In the genomic region with DNA sequence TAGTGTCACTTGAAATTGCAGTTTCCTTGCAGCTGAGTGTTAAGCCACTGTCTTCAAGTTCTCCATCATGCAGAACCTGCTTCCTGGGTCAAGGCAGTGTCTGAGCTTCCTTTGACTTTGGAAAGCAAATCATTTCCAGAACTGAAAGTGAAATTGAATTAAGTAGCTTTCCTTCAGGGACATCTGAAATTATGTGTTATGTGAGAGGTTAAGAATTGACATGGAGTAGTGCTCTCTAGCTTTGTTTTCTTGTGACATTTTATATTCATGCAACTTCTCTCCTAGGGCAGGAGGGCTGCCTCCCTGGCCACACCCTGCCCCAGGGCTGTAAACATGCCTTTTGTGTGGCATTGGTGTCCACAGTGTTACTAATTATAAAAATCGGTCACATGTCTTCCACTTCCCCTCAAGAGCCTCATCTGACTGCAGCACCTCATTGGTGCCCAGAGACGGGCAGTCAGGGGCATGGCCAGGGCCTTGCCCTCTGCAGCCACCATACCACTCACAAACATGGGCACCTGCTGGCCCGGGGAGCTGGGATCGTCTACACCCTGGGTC, we compare ENCODE assay signal across 9 cellular contexts. TPM values are rescaled to one million over a fixed set of nuclear protein-coding genes. Genes with fewer than 3 reads are reported as not detected.
DNase-seq lines count a peak whose midpoint lies in the region; ATAC-seq, FAIRE-seq and TF ChIP-seq lines count a peak whose summit lies in the region.
"Had no signal": no experiment of that assay in that cellular context is flagged by ENCODE, and none has a peak within 500 bp of the region (broad histone marks: within the 10 kb centered on the region; RNA-seq: fewer than 3 reads in every experiment).

No MANE protein-coding gene starts in this region.

- WGBS in GM12878 (ENCODE audit: insufficient coverage, insufficient replicate concordance, low lambda C conversion rate, missing lambda C conversion rate): 24% methylated on average over 4 of the region's 4 CpGs
- no CpG with 5 or more reads among the region's 4 CpGs for WGBS in neuronal stem cell (ENCODE audit: extremely low coverage in 2 of 2, insufficient read length in 2 of 2, insufficient replicate concordance in 1 of 2), 2 donors
- WGBS in sigmoid colon, 2 donors: 54 to 75% methylated on average over 4 of the region's 4 CpGs

- H3K4me2 ChIP-seq in GM12878 (ENCODE audit: control insufficient read depth, insufficient read depth) (peak overlapping the region; percentile 54), neuronal stem cell (ENCODE audit: insufficient read depth, low read length, poor library complexity, severe bottlenecking) (no peak overlapping the region)

- H2AK5ac ChIP-seq in neuronal stem cell (ENCODE audit: low read depth, low read length): no peak overlapping the region

- no peak for TF ChIP-seq RAD21 in GM12878 (IDR thresholded peaks at IDR 0.05; ENCODE audit: insufficient read depth, low read depth, low read length)

- ATAC-seq in GM21528 (IDR thresholded peaks at IDR 0.05; ENCODE audit: low FRiP score, unreplicated experiment): peak; percentile 89
- peak; percentile 90 for ATAC-seq in GM12878

- no peak overlapping the region for H4K8ac ChIP-seq in neuronal stem cell (ENCODE audit: low read depth, low read length)

- H3K18ac ChIP-seq in neuronal stem cell (ENCODE audit: low read length): no peak overlapping the region

- H3K4me3 Mint-ChIP-seq in IgD-negative memory B cell: peak overlapping the region; percentile 65 to 87 (median 82)

- no peak overlapping the region for H2BK120ac ChIP-seq in neuronal stem cell (ENCODE audit: low read depth, low read length)

- no peak overlapping the region for H2BK5ac ChIP-seq in neuronal stem cell (ENCODE audit: low read length)

- in situ Hi-C loops in GM12878 (cut with MboI): loop anchor here (25.0 kb wide), 1 partner anchor 1289 kb away; a partner anchor contains a TSS

- peaks cover 0 to 4% (median 0%) of the 10 kb centered on the region in 3 donors for H3K9me3 Mint-ChIP-seq in IgD-negative memory B cell

- H3K79me1 ChIP-seq in neuronal stem cell (ENCODE audit: low read depth, low read length): peaks cover 2% of the 10 kb centered on the region

- H2AFZ ChIP-seq in GM12878 (ENCODE audit: control insufficient read depth, low read depth, low read length) (no peak overlapping the region), neuronal stem cell (ENCODE audit: low read length) (no peak overlapping the region)

- TF ChIP-seq CTCF in GM12865 (IDR thresholded peaks at IDR 0.05; ENCODE audit: insufficient read depth, low read depth, low read length, missing control alignments) (no peak), GM12878 (IDR thresholded peaks at IDR 0.05 in 2 of 3, conservative IDR thresholded peaks at IDR 0.05 in 1 of 3; ENCODE audit: control insufficient read depth in 2 of 3, extremely low read depth in 1 of 3, insufficient read depth in 1 of 3, low read depth in 3 of 3, low read length in 3 of 3) (no peak), sigmoid colon (IDR thresholded peaks at IDR 0.05) (no peak)

- SMC1A ChIA-PET in GM12878 (lab: Charles Lee; ENCODE audit: uncharacterized antibody, unreplicated experiment): interaction anchor here (0.6 to 1.2 kb wide), 4 partner anchors 17 to 438 kb away, joined by 3 to 8 read pairs (median 3); no protein-coding TSS in a partner anchor

- CTCF ChIA-PET in GM12878 (lab: Yijun Ruan, JAX): interaction anchor here (0.9 to 2.0 kb wide), 4 partner anchors 10 to 144 kb away, joined by 3 to 7 read pairs (median 4); no protein-coding TSS in a partner anchor

- no peak for TF ChIP-seq EP300 in GM12878 (IDR thresholded peaks at IDR 0.05; ENCODE audit: borderline replicate concordance in 1 of 2, control insufficient read depth in 1 of 2, low read depth in 2 of 2, low read length in 2 of 2)
- TF ChIP-seq EP300 in sigmoid colon (IDR thresholded peaks at IDR 0.05): no peak

- H3K27me3 ChIP-seq in GM12878 (replicated peaks in 1 of 2; ENCODE audit: control insufficient read depth in 2 of 2, insufficient read depth in 2 of 2, low read length in 1 of 2) (no peaks in the 10 kb centered on the region), neuronal stem cell (ENCODE audit: control insufficient read depth in 3 of 3, insufficient read depth in 3 of 3, low read depth in 1 of 3, low read length in 3 of 3) (no peaks in the 10 kb centered on the region), sigmoid colon (no peaks in the 10 kb centered on the region)
- H3K27me3 ChIP-seq: thyroid gland had no signal

- intact Hi-C loops in GM12878 (cut with micrococcal nuclease; ENCODE audit: unreplicated experiment): no loop called here
- intact Hi-C loops in sigmoid colon (cut with DNase I): no loop called here

- H3K4me1 ChIP-seq in GM12878 (ENCODE audit: control insufficient read depth, insufficient read depth, low read length) (peaks cover 8% of the 10 kb centered on the region), neuronal stem cell (ENCODE audit: control insufficient read depth in 2 of 2, insufficient read depth in 1 of 2, low read depth in 1 of 2, low read length in 2 of 2) (no peaks in the 10 kb centered on the region), sigmoid colon (peaks cover 0 to 42% (median 23%) of the 10 kb centered on the region in 4 donors)

- H3K36me3 Mint-ChIP-seq in IgD-negative memory B cell: peaks cover 18% of the 10 kb centered on the region

- H3K9ac ChIP-seq in GM12878 (ENCODE audit: control insufficient read depth, insufficient read depth, low read length) (no peak overlapping the region), neuronal stem cell (ENCODE audit: low read depth, low read length, poor library complexity) (no peak overlapping the region)

- H3K27me3 Mint-ChIP-seq in IgD-negative memory B cell: no peaks in the 10 kb centered on the region

- peak; percentile 69 for DNase-seq in GM12865 (ENCODE audit: low read depth)
- no peak for DNase-seq in GM12878 (ENCODE audit: low read depth, low spot score)
- no peak for DNase-seq in neuronal stem cell (ENCODE audit: low spot score)
- DNase-seq in epidermal melanocyte (ENCODE audit: insufficient read length, low spot score): no peak
- no peak for DNase-seq in AG08396 (ENCODE audit: low spot score)
- DNase-seq in sigmoid colon: no peak

- peaks cover 3 to 19% of the 10 kb centered on the region in 2 experiments; a peak in 3 of 4 replicates for H3K36me3 ChIP-seq in GM12878 (ENCODE audit: control insufficient read depth in 2 of 2, insufficient read depth in 2 of 2, low read length in 1 of 2)
- peaks cover 9 to 46% of the 10 kb centered on the region in 2 donors for H3K36me3 ChIP-seq in neuronal stem cell (replicated peaks in 1 of 2; ENCODE audit: control insufficient read depth in 2 of 2, insufficient read depth in 2 of 2, low read length in 2 of 2)
- H3K36me3 ChIP-seq in sigmoid colon: peaks cover 0 to 25% (median 8%) of the 10 kb centered on the region in 4 donors

- peaks cover 7% of the 10 kb centered on the region; the same call in 2 of the 3 replicates for H3K9me3 ChIP-seq in GM12878 (replicated peaks; ENCODE audit: control insufficient read depth, insufficient read depth, low read length)
- peaks cover 0 to 2% of the 10 kb centered on the region in 2 donors for H3K9me3 ChIP-seq in neuronal stem cell (replicated peaks in 1 of 2; ENCODE audit: control insufficient read depth in 2 of 2, insufficient read depth in 1 of 2, low read depth in 1 of 2, low read length in 2 of 2)
- H3K9me3 ChIP-seq in sigmoid colon: no peaks in the 10 kb centered on the region
- H3K9me3 ChIP-seq: thyroid gland had no signal

- BruUV-seq in GM12878 (replicated peaks; lab: Mats Ljungman, UMichigan): no TSS peak

- H3K4ac ChIP-seq in neuronal stem cell (ENCODE audit: low read length): no peak overlapping the region

- H3K27ac ChIP-seq in GM12878 (ENCODE audit: control insufficient read depth, insufficient read depth) (peak overlapping the region; percentile 25; the same call in 1 of the 2 replicates), neuronal stem cell (replicated peaks; ENCODE audit: low read length) (no peak overlapping the region), sigmoid colon (peak overlapping the region in 1 of 4 donors; percentile 38)

- H4K20me1 ChIP-seq in GM12878 (ENCODE audit: control insufficient read depth, insufficient read depth): no peaks in the 10 kb centered on the region

- H3K4me1 Mint-ChIP-seq in IgD-negative memory B cell: peaks cover 36 to 52% (median 52%) of the 10 kb centered on the region in 3 donors

- no peak overlapping the region for H3K4me3 ChIP-seq in GM12865 (ENCODE audit: low read depth, low read length)
- H3K4me3 ChIP-seq in GM12878: peak overlapping the region; percentile 30; the same call in 1 of the 2 replicates
- no peak overlapping the region for H3K4me3 ChIP-seq in neuronal stem cell (ENCODE audit: low read length in 2 of 2)
- H3K4me3 ChIP-seq in sigmoid colon: peak overlapping the region in 1 of 4 donors; percentile 12
- H3K4me3 ChIP-seq: thyroid gland had no signal

- peak overlapping the region; percentile 17 for H3K14ac ChIP-seq in neuronal stem cell (ENCODE audit: low read length)

- TF ChIP-seq POLR2A in GM12878 (IDR thresholded peaks at IDR 0.05; ENCODE audit: low read depth, low read length) (0 out of 2 replicates have a peak, but pooled peaks have one; percentile 41), sigmoid colon (IDR thresholded peaks at IDR 0.05) (no peak)

- FAIRE-seq in GM12878 (lab: Jason Lieb, UNC): peak; percentile 76

- no peak overlapping the region for H2BK15ac ChIP-seq in neuronal stem cell (ENCODE audit: low read length)

- H4K91ac ChIP-seq in neuronal stem cell (ENCODE audit: low read depth, low read length, poor library complexity): no peak overlapping the region

- H3K79me2 ChIP-seq in GM12878 (ENCODE audit: control insufficient read depth, insufficient read depth, low read length): peaks cover 49% of the 10 kb centered on the region

- no peak overlapping the region for H3K23ac ChIP-seq in neuronal stem cell (ENCODE audit: low read depth, low read length, poor library complexity)

- RAD21 ChIA-PET in GM12878 (lab: Charles Lee; ENCODE audit: unreplicated experiment): interaction anchor here (0.8 kb wide), 1 partner anchor 20 kb away, joined by 3 read pairs; no protein-coding TSS in a partner anchor

- H2BK12ac ChIP-seq in neuronal stem cell (ENCODE audit: low read length): no peak overlapping the region

- peak overlapping the region; percentile 83 to 89 (median 86) for H3K27ac Mint-ChIP-seq in IgD-negative memory B cell

- POLR2A ChIA-PET in GM12878 (lab: Charles Lee): interaction anchor here (1.1 kb wide), 1 partner anchor 22 kb away, joined by 3 read pairs; no protein-coding TSS in a partner anchor

RNA-seq across cellular contexts. Expression of a gene that starts 14.4 kb away (rescaled TPM):
- 0.10 TPM for polyA plus RNA-seq in IgD-negative memory B cell
- 150 and 166 TPM in 2 replicates for total RNA-seq in GM12878 (2013; cell fraction: nucleolus; rRNA removed)
- total RNA-seq in GM12878 (2014; rRNA removed): 16.9 and 20.1 TPM in 2 replicates
- total RNA-seq in GM12878 (2014; rRNA removed; fragmentation: Illumina TruSeq; extraction: Trizol): 18.5 and 19.5 TPM in 2 replicates
- total RNA-seq in GM12878 (2021): 13.0 and 13.5 TPM in 2 replicates
- polyA plus RNA-seq in GM12878 (2011; ENCODE audit: low read depth): 8.8 TPM
- polyA plus RNA-seq in GM12878 (2011; rRNA removed): 29.8 and 52.8 TPM in 2 replicates
- 5.7 and 7.9 TPM in 2 replicates for polyA plus RNA-seq in GM12878 (2011; cell fraction: cytosol; rRNA removed)
- 64.4 and 67.3 TPM in 2 replicates for polyA plus RNA-seq in GM12878 (2011; cell fraction: nucleus; rRNA removed)
- polyA plus RNA-seq in GM12878 (2012): 15.3 and 18.3 TPM in 2 replicates
- polyA plus RNA-seq in GM12878 (2014; fragmentation: Illumina TruSeq; extraction: Trizol): 17.2 and 23.9 TPM in 2 replicates
- polyA plus RNA-seq in GM12878 (2014; fragmentation: Nextera tagmentation; extraction: Ambion mirVana): 1 to 10 TPM in 1 of 2 experiments, under 1 TPM in 1; 0.72 to 1.5 TPM
- polyA plus RNA-seq in GM12878 (2014; rRNA removed): 12.9 and 15.0 TPM in 2 replicates
- polyA plus RNA-seq in GM12878 (2016; fragmentation: Nextera tagmentation; extraction: Ambion mirVana): 1 to 10 TPM in 1 of 2 experiments, under 1 TPM in 1; 0.71 to 2.4 TPM
- 14.5 and 18.9 TPM in 2 replicates for polyA minus RNA-seq in GM12878 (2011; rRNA and poly(A)+ RNA removed)
- polyA minus RNA-seq in GM12878 (2011; cell fraction: cytosol; rRNA and poly(A)+ RNA removed): 6.3 and 7.4 TPM in 2 replicates
- 24.9 and 26.2 TPM in 2 replicates for polyA minus RNA-seq in GM12878 (2011; cell fraction: nucleus; rRNA and poly(A)+ RNA removed)
- 28.5 TPM for polyA plus RNA-seq in neuronal stem cell (2013, experiment 1 of 2)
- 28.9 TPM for polyA plus RNA-seq in neuronal stem cell (2013, experiment 2 of 2)
- 10 to 100 TPM; 69.5 to 87.8 (median 77.6) TPM for total RNA-seq in sigmoid colon
- polyA plus RNA-seq in sigmoid colon: 10 to 100 TPM in 2 of 3 donors, 1 to 10 TPM in 1; 9.2 to 16.2 (median 14.4) TPM
